ENCODE assay signal across 2 cellular contexts in the genomic region with DNA sequence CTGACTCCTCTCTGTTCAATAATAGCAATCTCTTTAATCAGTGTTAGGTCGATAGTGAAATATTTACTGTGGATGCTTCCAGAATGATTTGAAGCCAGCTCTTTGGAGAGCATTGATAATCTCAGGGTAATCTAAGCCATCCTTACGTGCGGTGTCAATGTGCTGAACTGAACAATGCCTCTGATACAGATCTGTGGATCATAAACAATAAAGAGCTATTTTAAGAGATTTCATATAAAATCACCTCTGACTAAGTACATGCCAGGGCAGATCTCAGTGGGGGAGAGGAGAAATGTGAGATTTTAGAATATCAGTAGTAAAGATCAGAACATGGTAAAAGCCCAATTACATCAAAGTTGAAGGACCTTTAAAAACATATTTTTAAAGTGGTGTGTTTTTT.
TF ChIP-seq lines count a peak whose summit lies in the region.

No MANE protein-coding gene starts in this region.

TF ChIP-seq in H1, 55 proteins besides CTCF, POLR2A, EP300 and RAD21 (continues in another document):
- no peak for TF ChIP-seq RFX5 (IDR thresholded peaks at IDR 0.05; ENCODE audit: borderline replicate concordance, low read depth, low read length)
- TF ChIP-seq FOSL1 (IDR thresholded peaks at IDR 0.05; ENCODE audit: insufficient read depth, low read depth, low read length): no peak
- TF ChIP-seq CEBPB (IDR thresholded peaks at IDR 0.05; ENCODE audit: low read depth, low read length): no peak
- TF ChIP-seq, protein P1, sequence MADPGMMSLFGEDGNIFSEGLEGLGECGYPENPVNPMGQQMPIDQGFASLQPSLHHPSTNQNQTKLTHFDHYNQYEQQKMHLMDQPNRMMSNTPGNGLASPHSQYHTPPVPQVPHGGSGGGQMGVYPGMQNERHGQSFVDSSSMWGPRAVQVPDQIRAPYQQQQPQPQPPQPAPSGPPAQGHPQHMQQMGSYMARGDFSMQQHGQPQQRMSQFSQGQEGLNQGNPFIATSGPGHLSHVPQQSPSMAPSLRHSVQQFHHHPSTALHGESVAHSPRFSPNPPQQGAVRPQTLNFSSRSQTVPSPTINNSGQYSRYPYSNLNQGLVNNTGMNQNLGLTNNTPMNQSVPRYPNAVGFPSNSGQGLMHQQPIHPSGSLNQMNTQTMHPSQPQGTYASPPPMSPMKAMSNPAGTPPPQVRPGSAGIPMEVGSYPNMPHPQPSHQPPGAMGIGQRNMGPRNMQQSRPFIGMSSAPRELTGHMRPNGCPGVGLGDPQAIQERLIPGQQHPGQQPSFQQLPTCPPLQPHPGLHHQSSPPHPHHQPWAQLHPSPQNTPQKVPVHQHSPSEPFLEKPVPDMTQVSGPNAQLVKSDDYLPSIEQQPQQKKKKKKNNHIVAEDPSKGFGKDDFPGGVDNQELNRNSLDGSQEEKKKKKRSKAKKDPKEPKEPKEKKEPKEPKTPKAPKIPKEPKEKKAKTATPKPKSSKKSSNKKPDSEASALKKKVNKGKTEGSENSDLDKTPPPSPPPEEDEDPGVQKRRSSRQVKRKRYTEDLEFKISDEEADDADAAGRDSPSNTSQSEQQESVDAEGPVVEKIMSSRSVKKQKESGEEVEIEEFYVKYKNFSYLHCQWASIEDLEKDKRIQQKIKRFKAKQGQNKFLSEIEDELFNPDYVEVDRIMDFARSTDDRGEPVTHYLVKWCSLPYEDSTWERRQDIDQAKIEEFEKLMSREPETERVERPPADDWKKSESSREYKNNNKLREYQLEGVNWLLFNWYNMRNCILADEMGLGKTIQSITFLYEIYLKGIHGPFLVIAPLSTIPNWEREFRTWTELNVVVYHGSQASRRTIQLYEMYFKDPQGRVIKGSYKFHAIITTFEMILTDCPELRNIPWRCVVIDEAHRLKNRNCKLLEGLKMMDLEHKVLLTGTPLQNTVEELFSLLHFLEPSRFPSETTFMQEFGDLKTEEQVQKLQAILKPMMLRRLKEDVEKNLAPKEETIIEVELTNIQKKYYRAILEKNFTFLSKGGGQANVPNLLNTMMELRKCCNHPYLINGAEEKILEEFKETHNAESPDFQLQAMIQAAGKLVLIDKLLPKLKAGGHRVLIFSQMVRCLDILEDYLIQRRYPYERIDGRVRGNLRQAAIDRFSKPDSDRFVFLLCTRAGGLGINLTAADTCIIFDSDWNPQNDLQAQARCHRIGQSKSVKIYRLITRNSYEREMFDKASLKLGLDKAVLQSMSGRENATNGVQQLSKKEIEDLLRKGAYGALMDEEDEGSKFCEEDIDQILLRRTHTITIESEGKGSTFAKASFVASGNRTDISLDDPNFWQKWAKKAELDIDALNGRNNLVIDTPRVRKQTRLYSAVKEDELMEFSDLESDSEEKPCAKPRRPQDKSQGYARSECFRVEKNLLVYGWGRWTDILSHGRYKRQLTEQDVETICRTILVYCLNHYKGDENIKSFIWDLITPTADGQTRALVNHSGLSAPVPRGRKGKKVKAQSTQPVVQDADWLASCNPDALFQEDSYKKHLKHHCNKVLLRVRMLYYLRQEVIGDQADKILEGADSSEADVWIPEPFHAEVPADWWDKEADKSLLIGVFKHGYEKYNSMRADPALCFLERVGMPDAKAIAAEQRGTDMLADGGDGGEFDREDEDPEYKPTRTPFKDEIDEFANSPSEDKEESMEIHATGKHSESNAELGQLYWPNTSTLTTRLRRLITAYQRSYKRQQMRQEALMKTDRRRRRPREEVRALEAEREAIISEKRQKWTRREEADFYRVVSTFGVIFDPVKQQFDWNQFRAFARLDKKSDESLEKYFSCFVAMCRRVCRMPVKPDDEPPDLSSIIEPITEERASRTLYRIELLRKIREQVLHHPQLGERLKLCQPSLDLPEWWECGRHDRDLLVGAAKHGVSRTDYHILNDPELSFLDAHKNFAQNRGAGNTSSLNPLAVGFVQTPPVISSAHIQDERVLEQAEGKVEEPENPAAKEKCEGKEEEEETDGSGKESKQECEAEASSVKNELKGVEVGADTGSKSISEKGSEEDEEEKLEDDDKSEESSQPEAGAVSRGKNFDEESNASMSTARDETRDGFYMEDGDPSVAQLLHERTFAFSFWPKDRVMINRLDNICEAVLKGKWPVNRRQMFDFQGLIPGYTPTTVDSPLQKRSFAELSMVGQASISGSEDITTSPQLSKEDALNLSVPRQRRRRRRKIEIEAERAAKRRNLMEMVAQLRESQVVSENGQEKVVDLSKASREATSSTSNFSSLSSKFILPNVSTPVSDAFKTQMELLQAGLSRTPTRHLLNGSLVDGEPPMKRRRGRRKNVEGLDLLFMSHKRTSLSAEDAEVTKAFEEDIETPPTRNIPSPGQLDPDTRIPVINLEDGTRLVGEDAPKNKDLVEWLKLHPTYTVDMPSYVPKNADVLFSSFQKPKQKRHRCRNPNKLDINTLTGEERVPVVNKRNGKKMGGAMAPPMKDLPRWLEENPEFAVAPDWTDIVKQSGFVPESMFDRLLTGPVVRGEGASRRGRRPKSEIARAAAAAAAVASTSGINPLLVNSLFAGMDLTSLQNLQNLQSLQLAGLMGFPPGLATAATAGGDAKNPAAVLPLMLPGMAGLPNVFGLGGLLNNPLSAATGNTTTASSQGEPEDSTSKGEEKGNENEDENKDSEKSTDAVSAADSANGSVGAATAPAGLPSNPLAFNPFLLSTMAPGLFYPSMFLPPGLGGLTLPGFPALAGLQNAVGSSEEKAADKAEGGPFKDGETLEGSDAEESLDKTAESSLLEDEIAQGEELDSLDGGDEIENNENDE (IDR thresholded peaks at IDR 0.05; ENCODE audit: insufficient replicate concordance, low read length): no peak
- TF ChIP-seq SAP30 (IDR thresholded peaks at IDR 0.05; ENCODE audit: insufficient read depth, insufficient replicate concordance, low read length): no peak
- TF ChIP-seq RXRA (IDR thresholded peaks at IDR 0.05; ENCODE audit: insufficient read depth, low read depth, low read length): no peak
- TF ChIP-seq SIN3A (conservative IDR thresholded peaks at IDR 0.05 in 1 of 2, IDR thresholded peaks at IDR 0.05 in 1 of 2; ENCODE audit: low read depth in 1 of 2, low read length in 2 of 2): no peak
- TF ChIP-seq HDAC6 (IDR thresholded peaks at IDR 0.05; ENCODE audit: low read depth, low read length): no peak
- no peak for TF ChIP-seq POU5F1 (IDR thresholded peaks at IDR 0.05; ENCODE audit: low read depth, low read length)
- no peak for TF ChIP-seq PHF8 (conservative IDR thresholded peaks at IDR 0.05; ENCODE audit: low read depth, low read length)
- TF ChIP-seq, protein P2, sequence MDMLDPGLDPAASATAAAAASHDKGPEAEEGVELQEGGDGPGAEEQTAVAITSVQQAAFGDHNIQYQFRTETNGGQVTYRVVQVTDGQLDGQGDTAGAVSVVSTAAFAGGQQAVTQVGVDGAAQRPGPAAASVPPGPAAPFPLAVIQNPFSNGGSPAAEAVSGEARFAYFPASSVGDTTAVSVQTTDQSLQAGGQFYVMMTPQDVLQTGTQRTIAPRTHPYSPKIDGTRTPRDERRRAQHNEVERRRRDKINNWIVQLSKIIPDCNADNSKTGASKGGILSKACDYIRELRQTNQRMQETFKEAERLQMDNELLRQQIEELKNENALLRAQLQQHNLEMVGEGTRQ (IDR thresholded peaks at IDR 0.05; ENCODE audit: low read length): no peak
- no peak for TF ChIP-seq CREB1 (IDR thresholded peaks at IDR 0.05)
- TF ChIP-seq, protein P3, sequence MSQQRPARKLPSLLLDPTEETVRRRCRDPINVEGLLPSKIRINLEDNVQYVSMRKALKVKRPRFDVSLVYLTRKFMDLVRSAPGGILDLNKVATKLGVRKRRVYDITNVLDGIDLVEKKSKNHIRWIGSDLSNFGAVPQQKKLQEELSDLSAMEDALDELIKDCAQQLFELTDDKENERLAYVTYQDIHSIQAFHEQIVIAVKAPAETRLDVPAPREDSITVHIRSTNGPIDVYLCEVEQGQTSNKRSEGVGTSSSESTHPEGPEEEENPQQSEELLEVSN (IDR thresholded peaks at IDR 0.05): no peak
- no peak for TF ChIP-seq BCL11A (IDR thresholded peaks at IDR 0.05; ENCODE audit: low read depth in 2 of 2, low read length in 2 of 2)

TF ChIP-seq in neural cell, 6 proteins besides CTCF, POLR2A, EP300 and RAD21:
- no peak for TF ChIP-seq EZH2 (IDR thresholded peaks at IDR 0.05; ENCODE audit: borderline replicate concordance, insufficient read depth, low read length, poor library complexity, severe bottlenecking)
- TF ChIP-seq MXI1 (conservative IDR thresholded peaks at IDR 0.05; ENCODE audit: poor library complexity, severe bottlenecking): no peak
- no peak for TF ChIP-seq POLR2AphosphoS5 (IDR thresholded peaks at IDR 0.05)
- TF ChIP-seq, protein P4, sequence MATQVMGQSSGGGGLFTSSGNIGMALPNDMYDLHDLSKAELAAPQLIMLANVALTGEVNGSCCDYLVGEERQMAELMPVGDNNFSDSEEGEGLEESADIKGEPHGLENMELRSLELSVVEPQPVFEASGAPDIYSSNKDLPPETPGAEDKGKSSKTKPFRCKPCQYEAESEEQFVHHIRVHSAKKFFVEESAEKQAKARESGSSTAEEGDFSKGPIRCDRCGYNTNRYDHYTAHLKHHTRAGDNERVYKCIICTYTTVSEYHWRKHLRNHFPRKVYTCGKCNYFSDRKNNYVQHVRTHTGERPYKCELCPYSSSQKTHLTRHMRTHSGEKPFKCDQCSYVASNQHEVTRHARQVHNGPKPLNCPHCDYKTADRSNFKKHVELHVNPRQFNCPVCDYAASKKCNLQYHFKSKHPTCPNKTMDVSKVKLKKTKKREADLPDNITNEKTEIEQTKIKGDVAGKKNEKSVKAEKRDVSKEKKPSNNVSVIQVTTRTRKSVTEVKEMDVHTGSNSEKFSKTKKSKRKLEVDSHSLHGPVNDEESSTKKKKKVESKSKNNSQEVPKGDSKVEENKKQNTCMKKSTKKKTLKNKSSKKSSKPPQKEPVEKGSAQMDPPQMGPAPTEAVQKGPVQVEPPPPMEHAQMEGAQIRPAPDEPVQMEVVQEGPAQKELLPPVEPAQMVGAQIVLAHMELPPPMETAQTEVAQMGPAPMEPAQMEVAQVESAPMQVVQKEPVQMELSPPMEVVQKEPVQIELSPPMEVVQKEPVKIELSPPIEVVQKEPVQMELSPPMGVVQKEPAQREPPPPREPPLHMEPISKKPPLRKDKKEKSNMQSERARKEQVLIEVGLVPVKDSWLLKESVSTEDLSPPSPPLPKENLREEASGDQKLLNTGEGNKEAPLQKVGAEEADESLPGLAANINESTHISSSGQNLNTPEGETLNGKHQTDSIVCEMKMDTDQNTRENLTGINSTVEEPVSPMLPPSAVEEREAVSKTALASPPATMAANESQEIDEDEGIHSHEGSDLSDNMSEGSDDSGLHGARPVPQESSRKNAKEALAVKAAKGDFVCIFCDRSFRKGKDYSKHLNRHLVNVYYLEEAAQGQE (IDR thresholded peaks at IDR 0.05; ENCODE audit: borderline replicate concordance): no peak
- no peak for TF ChIP-seq TAF1 (IDR thresholded peaks at IDR 0.05; ENCODE audit: low read depth)
- no peak for TF ChIP-seq SMC3 (conservative IDR thresholded peaks at IDR 0.05; ENCODE audit: poor library complexity)
